In genomic region chr2:96150791-96151594, GRCh38 we compare ENCODE assay signal across 19 cellular contexts. TPM values are rescaled to one million over a fixed set of nuclear protein-coding genes. Genes with fewer than 3 reads are reported as not detected.
DNase-seq lines count a peak whose midpoint lies in the region; ATAC-seq and TF ChIP-seq lines count a peak whose summit lies in the region.
"Had no signal": no experiment of that assay in that cellular context is flagged by ENCODE, and none has a peak within 500 bp of the region (broad histone marks: within the 10 kb centered on the region; RNA-seq: fewer than 3 reads in every experiment).

No MANE protein-coding gene starts in this region.

- H3K4me3 ChIP-seq in H7 (ENCODE audit: insufficient read depth, low read depth, low read length): no peak overlapping the region
- no peak overlapping the region for H3K4me3 ChIP-seq in osteoblast (ENCODE audit: insufficient read depth, low read length)
- H3K4me3 ChIP-seq: gastrocnemius medialis had no signal

- H3K36me3 ChIP-seq in H7 (replicated peaks; ENCODE audit: control insufficient read depth, insufficient read depth, low read length) (no peaks in the 10 kb centered on the region), osteoblast (ENCODE audit: insufficient read depth, low read length) (no peaks in the 10 kb centered on the region)
- H3K36me3 ChIP-seq: gastrocnemius medialis had no signal

- H4K20me1 ChIP-seq in osteoblast (ENCODE audit: insufficient read depth, low read length): no peaks in the 10 kb centered on the region

- peaks cover 83% of the 10 kb centered on the region for H3K4me1 Mint-ChIP-seq in CD4-positive, alpha-beta T cell (ENCODE audit: low read depth)
- H3K4me1 Mint-ChIP-seq in central memory CD8-positive, alpha-beta T cell: peaks cover 71% of the 10 kb centered on the region

- no peaks in the 10 kb centered on the region for H3K9me3 ChIP-seq in CD4-positive, alpha-beta T cell (ENCODE audit: control insufficient read depth, low read length)
- no peaks in the 10 kb centered on the region for H3K9me3 ChIP-seq in osteoblast (ENCODE audit: low read depth, low read length)
- H3K9me3 ChIP-seq: gastrocnemius medialis had no signal

- H3K27me3 Mint-ChIP-seq in CD4-positive, alpha-beta T cell: no peaks in the 10 kb centered on the region
- H3K27me3 Mint-ChIP-seq in central memory CD8-positive, alpha-beta T cell: no peaks in the 10 kb centered on the region

- H3K4me3 Mint-ChIP-seq in CD4-positive, alpha-beta T cell: no peak overlapping the region
- no peak overlapping the region for H3K4me3 Mint-ChIP-seq in central memory CD8-positive, alpha-beta T cell
- H3K4me3 Mint-ChIP-seq: brain, type B pancreatic cell had no signal

- H3K27me3 ChIP-seq in CD4-positive, alpha-beta T cell (ENCODE audit: control insufficient read depth, insufficient read depth, low read length): no peaks in the 10 kb centered on the region
- H3K27me3 ChIP-seq in H7 (ENCODE audit: control insufficient read depth, insufficient read depth, low read length): peaks cover 8% of the 10 kb centered on the region
- no peaks in the 10 kb centered on the region for H3K27me3 ChIP-seq in osteoblast (ENCODE audit: insufficient read depth, low read length)
- H3K27me3 ChIP-seq: gastrocnemius medialis had no signal

- no peak overlapping the region for H3K27ac ChIP-seq in CD4-positive, alpha-beta T cell (ENCODE audit: low read depth, low read length)
- H3K27ac ChIP-seq in osteoblast (ENCODE audit: low read depth, low read length): no peak overlapping the region
- H3K27ac ChIP-seq: gastrocnemius medialis had no signal

- no peaks in the 10 kb centered on the region for H3K79me2 ChIP-seq in osteoblast (ENCODE audit: insufficient read depth, low read length)

- H3K9me3 Mint-ChIP-seq in CD4-positive, alpha-beta T cell: no peaks in the 10 kb centered on the region
- no peaks in the 10 kb centered on the region for H3K9me3 Mint-ChIP-seq in central memory CD8-positive, alpha-beta T cell
- H3K9me3 Mint-ChIP-seq: brain, type B pancreatic cell had no signal

- intact Hi-C loops in CD4-positive, alpha-beta T cell (cut with DNase I, micrococcal nuclease): no loop called here

- no peak overlapping the region for H3K4me2 ChIP-seq in osteoblast (ENCODE audit: insufficient read depth, low read length)

- H3K36me3 Mint-ChIP-seq in CD4-positive, alpha-beta T cell (ENCODE audit: low read depth): peaks cover 11% of the 10 kb centered on the region
- H3K36me3 Mint-ChIP-seq in central memory CD8-positive, alpha-beta T cell (ENCODE audit: insufficient read depth): peaks cover 19% of the 10 kb centered on the region
- H3K36me3 Mint-ChIP-seq: brain, type B pancreatic cell had no signal

- H2AFZ ChIP-seq in osteoblast (ENCODE audit: low read length): no peak overlapping the region

- no peak for ATAC-seq in CD4-positive, alpha-beta T cell (ENCODE audit: poor library complexity)
- ATAC-seq in central memory CD8-positive, alpha-beta T cell (replicated peaks; ENCODE audit: extremely low read depth, poor library complexity, severe bottlenecking): no peak
- ATAC-seq: gastrocnemius medialis, HCT116 had no signal

- CTCF ChIA-PET in CD4-positive, alpha-beta T cell (lab: Charles Lee): interaction anchor here (1.1 to 1.4 kb wide), 2 partner anchors 24 to 34 kb away, joined by 3 to 5 read pairs; no protein-coding TSS in a partner anchor

- peak overlapping the region; percentile 98 for H3K27ac Mint-ChIP-seq in CD4-positive, alpha-beta T cell
- H3K27ac Mint-ChIP-seq in central memory CD8-positive, alpha-beta T cell (ENCODE audit: low read depth): peak overlapping the region; percentile 70
- H3K27ac Mint-ChIP-seq: type B pancreatic cell had no signal

- no peak for DNase-seq in CD4-positive, alpha-beta T cell
- peak; percentile 15 for DNase-seq in H7
- DNase-seq in central memory CD8-positive, alpha-beta T cell (ENCODE audit: low spot score in 2 of 2): no peak
- peak; percentile 64 for DNase-seq in osteoblast (ENCODE audit: insufficient read length, low spot score, missing footprints)
- DNase-seq in T-helper 9 cell: no peak
- DNase-seq in stimulated activated CD4-positive, alpha-beta T cell treated with anti-CD3 and anti-CD28 coated beads, Interleukin-1b, Interleukin-23, amount 100 ng/mL, for 48 hours: no peak
- DNase-seq in retina: no peak
- no peak for DNase-seq in T1000 (lab: John Stamatoyannopoulos, UW)
- DNase-seq: activated naive CD4-positive, alpha-beta T cell; Kasumi-1; NCI-H2171; stimulated activated naive CD4-positive, alpha-beta T cell had no signal

- H3K4me1 ChIP-seq in osteoblast (ENCODE audit: insufficient read depth, low read length): peaks cover 21% of the 10 kb centered on the region
- H3K4me1 ChIP-seq: gastrocnemius medialis had no signal

- TF ChIP-seq CTCF in CD4-positive, alpha-beta T cell (IDR thresholded peaks at IDR 0.05): no peak
- TF ChIP-seq CTCF in osteoblast (IDR thresholded peaks at IDR 0.05; ENCODE audit: extremely low read depth, low read depth, low read length): no peak

- POLR2A ChIA-PET in CD4-positive, alpha-beta T cell (lab: Charles Lee): interaction anchor here (0.9 to 2.0 kb wide), 3 partner anchors 13 to 24 kb away, joined by 3 to 10 read pairs (median 3); partner anchors contain the start of gene ASTL

RNA-seq across cellular contexts. Expression of gene DUSP2, which starts 5.8 kb away (rescaled TPM):
- 100 to 1,000 TPM; 728 to 730 TPM for total RNA-seq in CD4-positive, alpha-beta T cell
- 2.0 and 3.6 TPM in 2 replicates for total RNA-seq in H7 (2014; rRNA removed; shearing (Covaris generic))
- 2.7 and 3.3 TPM in 2 replicates for total RNA-seq in osteoblast

RNA-seq across cellular contexts. Expression of gene ASTL, which starts 12.7 kb away (rescaled TPM):
- 1 to 10 TPM; 5.0 to 6.5 TPM for total RNA-seq in CD4-positive, alpha-beta T cell
- total RNA-seq in H7 (2014; rRNA removed; shearing (Covaris generic)): not detected in 2 replicates
- total RNA-seq in osteoblast: not detected in 2 replicates
- total RNA-seq: dermis microvascular lymphatic vessel endothelial cell, epithelial cell of proximal tubule, gastrocnemius medialis, liver had no signal

RNA-seq across cellular contexts. Expression of gene ADRA2B, which starts 34.6 kb away (rescaled TPM):
- under 1 TPM; 0.52 to 0.84 TPM for total RNA-seq in CD4-positive, alpha-beta T cell
- 1.6 and 1.9 TPM in 2 replicates for total RNA-seq in H7 (2014; rRNA removed; shearing (Covaris generic))
- total RNA-seq in osteoblast: under 0.01 TPM in 1 of 2 replicates, not detected in the other

RNA-seq across cellular contexts. Expression of gene STARD7, which starts 57.6 kb away (rescaled TPM):
- total RNA-seq in CD4-positive, alpha-beta T cell: 10 to 100 TPM; 57.4 to 58.6 TPM
- 233 and 253 TPM in 2 replicates for total RNA-seq in H7 (2014; rRNA removed; shearing (Covaris generic))
- 139 and 163 TPM in 2 replicates for total RNA-seq in osteoblast

Comparison
In these comparisons a context has a peak if more than half of its experiments do, and no peak if none do; other contexts are left out.
1. DNase-seq: peak in H7 (single experiment) and osteoblast (single experiment); none in CD4-positive, alpha-beta T cell (0 of 10), central memory CD8-positive, alpha-beta T cell (0 of 2), T-helper 9 cell (single experiment), stimulated activated CD4-positive, alpha-beta T cell treated with anti-CD3 and anti-CD28 coated beads, Interleukin-1b, Interleukin-23, amount 100 ng/mL, for 48 hours (single experiment), retina (single experiment) and T1000 (single experiment).
2. RNA of gene DUSP2, which starts 5.8 kb away (total RNA-seq): 728 to 730 TPM in CD4-positive, alpha-beta T cell; 2.0 to 3.6 TPM in H7 and 2.7 to 3.3 TPM in osteoblast; every median in the first group is over 100 times any median in the second.